In genomic region chr3:129383292-129383860, GRCh38 we compare ENCODE assay signal across 1 cellular context.
TF ChIP-seq lines count a peak whose summit lies in the region.

No MANE protein-coding gene starts in this region.

TF ChIP-seq in IMR-90, 13 proteins besides CTCF, POLR2A, EP300 and RAD21:
- TF ChIP-seq MAZ (IDR thresholded peaks at IDR 0.05; ENCODE audit: borderline replicate concordance, low read depth, low read length) (peak; percentile 18; the same call in 1 of the 2 replicates), SMC3 (IDR thresholded peaks at IDR 0.05; ENCODE audit: low read depth, low read length) (peak; percentile 87), CHD1 (IDR thresholded peaks at IDR 0.05; ENCODE audit: low read depth, low read length) (no peak), USF2 (IDR thresholded peaks at IDR 0.05; ENCODE audit: low read depth, low read length) (no peak), ELK1 (IDR thresholded peaks at IDR 0.05; ENCODE audit: borderline replicate concordance, low read depth, low read length) (no peak), RCOR1 (IDR thresholded peaks at IDR 0.05; ENCODE audit: insufficient replicate concordance, low read length) (peak; percentile 91)
